24 cellular contexts compared by ENCODE assay signal in the genomic region with DNA sequence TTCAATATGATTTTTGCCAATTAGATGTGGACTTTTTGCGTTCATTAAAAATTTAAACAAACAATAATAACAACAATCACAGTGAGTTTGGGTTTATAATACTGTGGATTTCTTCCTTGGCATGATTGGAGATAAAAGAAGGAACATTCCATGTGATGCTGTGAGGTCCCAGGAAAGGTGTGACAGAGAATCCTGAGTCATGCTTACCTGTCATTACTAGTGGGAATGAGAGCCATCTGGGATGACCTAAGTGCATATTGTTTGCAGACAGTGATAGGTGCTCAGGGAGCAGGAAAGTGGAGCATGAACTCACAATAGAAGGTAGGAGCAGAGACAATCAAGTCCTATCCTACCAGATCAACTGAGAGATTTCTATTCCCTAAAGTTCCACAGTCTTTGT.
A peak's percentile ranks its signal among the peaks of the same experiment; 100 is the strongest.
DNase-seq lines count a peak whose midpoint lies in the region; ATAC-seq, FAIRE-seq and TF ChIP-seq lines count a peak whose summit lies in the region.
"Had no signal": no experiment of that assay in that cellular context is flagged by ENCODE, and none has a peak within 500 bp of the region (broad histone marks: within the 10 kb centered on the region; RNA-seq: fewer than 3 reads in every experiment).

No MANE protein-coding gene starts in this region.

- no peak overlapping the region for H2BK5ac ChIP-seq in H9 (ENCODE audit: insufficient read length, low read length)

- H3K27ac Mint-ChIP-seq in glutamatergic neuron (ENCODE audit: unreplicated experiment) (peak overlapping the region; percentile 95), H9 (no peak overlapping the region)
- no peak overlapping the region for H3K27ac Mint-ChIP-seq in activated CD4-positive, alpha-beta memory T cell treated with anti-CD3 and anti-CD28 coated beads, Interleukin-2, amount 10 ng/mL, durations not matched to agents 7 days and 5 days
- H3K27ac Mint-ChIP-seq in activated CD8-positive, alpha-beta T cell treated with anti-CD3 and anti-CD28 coated beads, Interleukin-2, amount 10 ng/mL, durations not matched to agents 7 days and 5 days: no peak overlapping the region
- H3K27ac Mint-ChIP-seq: HFFc6; nephron; stimulated activated memory B cell treated with anti-CD40 and anti-IgM and Interleukin-4, amounts not matched to agents 10 μg/mL and 1 μg/mL and 100 μg/mL, for 72 hours; T-helper 2 cell treated with Interferon-gamma antibody and Interleukin-4, amounts not matched to agents 5 μg/mL and 100 μg/mL, for 36 hours; type B pancreatic cell had no signal

- no peaks in the 10 kb centered on the region for H3K79me1 ChIP-seq in H9 (ENCODE audit: insufficient read depth, low read depth, low read length, poor library complexity, severe bottlenecking)

- TF ChIP-seq EP300 in HepG2 (IDR thresholded peaks at IDR 0.05; ENCODE audit: low read depth in 2 of 2, low read length in 2 of 2) (no peak), HepG2 (CRISPR knock-in tag; IDR thresholded peaks at IDR 0.05; ENCODE audit: borderline replicate concordance) (no peak), ovary (IDR thresholded peaks at IDR 0.05) (no peak)

- TF ChIP-seq POLR2A in HepG2 (IDR thresholded peaks at IDR 0.05; ENCODE audit: insufficient read depth in 1 of 2, low read depth in 2 of 2, low read length in 2 of 2) (no peak), right lobe of liver (IDR thresholded peaks at IDR 0.05) (no peak), ovary (IDR thresholded peaks at IDR 0.05) (no peak)

- intact Hi-C loops in HepG2 (cut with micrococcal nuclease; ENCODE audit: unreplicated experiment) (no loop called here), right lobe of liver (cut with DNase I) (no loop called here), ovary (cut with DNase I) (no loop called here)

- peaks cover 65% of the 10 kb centered on the region for H3K4me1 Mint-ChIP-seq in glutamatergic neuron (ENCODE audit: low read depth, unreplicated experiment)
- peaks cover 2% of the 10 kb centered on the region for H3K4me1 Mint-ChIP-seq in activated CD4-positive, alpha-beta memory T cell treated with anti-CD3 and anti-CD28 coated beads, Interleukin-2, amount 10 ng/mL, durations not matched to agents 7 days and 5 days
- no peaks in the 10 kb centered on the region for H3K4me1 Mint-ChIP-seq in activated CD8-positive, alpha-beta T cell treated with anti-CD3 and anti-CD28 coated beads, Interleukin-2, amount 10 ng/mL, durations not matched to agents 7 days and 5 days (ENCODE audit: low read depth)
- H3K4me1 Mint-ChIP-seq in H9: peaks cover 31 to 37% of the 10 kb centered on the region in 2 experiments

- 17% methylated on average over 1 of the region's 1 CpG for WGBS in HepG2 (ENCODE audit: low lambda C conversion rate)
- 93% methylated on average over 1 of the region's 1 CpG for WGBS in right lobe of liver (ENCODE audit: insufficient coverage, low coverage, low lambda C conversion rate, missing lambda C conversion rate)
- WGBS in ovary, 3 donors: 81 to 93% (median 82%) methylated on average over 1 of the region's 1 CpG
- no CpG with 5 or more reads among the region's 1 CpG for WGBS in H9 (ENCODE audit: extremely low coverage, insufficient read length, low lambda C conversion rate)

- H2BK120ac ChIP-seq in H9 (ENCODE audit: low read depth, low read length, poor library complexity, severe bottlenecking): no peak overlapping the region

- CTCF ChIA-PET in HepG2 (lab: Yijun Ruan, JAX; ENCODE audit: low intra/inter-chr PET ratio, low total read pairs): no interaction called here
- CTCF ChIA-PET in activated CD4-positive, alpha-beta memory T cell treated with anti-CD3 and anti-CD28 coated beads, Interleukin-2, amount 10 ng/mL, durations not matched to agents 7 days and 5 days (lab: Charles Lee): no interaction called here
- CTCF ChIA-PET in activated CD8-positive, alpha-beta T cell treated with anti-CD3 and anti-CD28 coated beads, Interleukin-2, amount 10 ng/mL, durations not matched to agents 7 days and 5 days (lab: Charles Lee): no interaction called here

- peaks cover 6% of the 10 kb centered on the region for H3K9me3 Mint-ChIP-seq in glutamatergic neuron (ENCODE audit: unreplicated experiment)
- peaks cover 4% of the 10 kb centered on the region for H3K9me3 Mint-ChIP-seq in activated CD4-positive, alpha-beta memory T cell treated with anti-CD3 and anti-CD28 coated beads, Interleukin-2, amount 10 ng/mL, durations not matched to agents 7 days and 5 days
- no peaks in the 10 kb centered on the region for H3K9me3 Mint-ChIP-seq in activated CD8-positive, alpha-beta T cell treated with anti-CD3 and anti-CD28 coated beads, Interleukin-2, amount 10 ng/mL, durations not matched to agents 7 days and 5 days (ENCODE audit: insufficient read depth)
- H3K9me3 Mint-ChIP-seq in H9: peaks cover 0 to 2% of the 10 kb centered on the region in 2 experiments; a peak in 1 of 5 replicates
- H3K9me3 Mint-ChIP-seq: HFFc6; stimulated activated memory B cell treated with anti-CD40 and anti-IgM and Interleukin-4, amounts not matched to agents 10 μg/mL and 1 μg/mL and 100 μg/mL, for 72 hours had no signal

- H2BK12ac ChIP-seq in H9 (ENCODE audit: insufficient read length, low read depth, low read length): no peak overlapping the region

- ATAC-seq in HepG2: no peak
- no peak for ATAC-seq in right lobe of liver
- ATAC-seq in activated CD8-positive, alpha-beta T cell treated with anti-CD3 and anti-CD28 coated beads, Interleukin-2, amount 10 ng/mL, durations not matched to agents 7 days and 5 days: no peak
- ATAC-seq: GM12878; stimulated activated memory B cell treated with anti-CD40 and anti-IgM and Interleukin-4, amounts not matched to agents 10 μg/mL and 1 μg/mL and 100 μg/mL, for 72 hours had no signal

- H3K56ac ChIP-seq in H9 (ENCODE audit: insufficient read length, low read depth, low read length): no peak overlapping the region

- H3K23me2 ChIP-seq in H9 (ENCODE audit: insufficient read length, low read depth, low read length, poor library complexity, severe bottlenecking): no peaks in the 10 kb centered on the region

- H3K36me3 Mint-ChIP-seq in glutamatergic neuron (ENCODE audit: unreplicated experiment): no peaks in the 10 kb centered on the region
- no peaks in the 10 kb centered on the region for H3K36me3 Mint-ChIP-seq in activated CD4-positive, alpha-beta memory T cell treated with anti-CD3 and anti-CD28 coated beads, Interleukin-2, amount 10 ng/mL, durations not matched to agents 7 days and 5 days (ENCODE audit: low read depth)
- no peaks in the 10 kb centered on the region for H3K36me3 Mint-ChIP-seq in activated CD8-positive, alpha-beta T cell treated with anti-CD3 and anti-CD28 coated beads, Interleukin-2, amount 10 ng/mL, durations not matched to agents 7 days and 5 days (ENCODE audit: low read depth)
- peaks cover 0 to 3% (median 0%) of the 10 kb centered on the region in 3 experiments; a peak in 1 of 7 replicates for H3K36me3 Mint-ChIP-seq in H9 (ENCODE audit: insufficient read depth in 1 of 3, low read depth in 3 of 3)
- H3K36me3 Mint-ChIP-seq: stimulated activated memory B cell treated with anti-CD40 and anti-IgM and Interleukin-4, amounts not matched to agents 10 μg/mL and 1 μg/mL and 100 μg/mL, for 72 hours; type B pancreatic cell had no signal

- no peak for FAIRE-seq in HepG2 (lab: Jason Lieb, UNC)
- FAIRE-seq: GM12878, kidney had no signal

- no peaks in the 10 kb centered on the region for H3K27me3 Mint-ChIP-seq in glutamatergic neuron (ENCODE audit: unreplicated experiment)
- H3K27me3 Mint-ChIP-seq in activated CD4-positive, alpha-beta memory T cell treated with anti-CD3 and anti-CD28 coated beads, Interleukin-2, amount 10 ng/mL, durations not matched to agents 7 days and 5 days: no peaks in the 10 kb centered on the region
- H3K27me3 Mint-ChIP-seq in activated CD8-positive, alpha-beta T cell treated with anti-CD3 and anti-CD28 coated beads, Interleukin-2, amount 10 ng/mL, durations not matched to agents 7 days and 5 days (ENCODE audit: low read depth): no peaks in the 10 kb centered on the region
- no peaks in the 10 kb centered on the region for H3K27me3 Mint-ChIP-seq in H9 (ENCODE audit: low read depth)
- H3K27me3 Mint-ChIP-seq: stimulated activated memory B cell treated with anti-CD40 and anti-IgM and Interleukin-4, amounts not matched to agents 10 μg/mL and 1 μg/mL and 100 μg/mL, for 72 hours had no signal

- no peaks in the 10 kb centered on the region; a peak in 1 of 5 replicates for H3K27me3 ChIP-seq in HepG2 (ENCODE audit: control insufficient read depth in 1 of 2, insufficient read depth in 2 of 2, low read length in 2 of 2)
- no peaks in the 10 kb centered on the region for H3K27me3 ChIP-seq in right lobe of liver
- H3K27me3 ChIP-seq in ovary: no peaks in the 10 kb centered on the region
- no peaks in the 10 kb centered on the region for H3K27me3 ChIP-seq in H9 (ENCODE audit: insufficient read depth, low read length)
- H3K27me3 ChIP-seq: sigmoid colon had no signal

- H3K4me3 ChIP-seq in HepG2 (replicated peaks in 1 of 3; ENCODE audit: insufficient read depth in 1 of 3, low read depth in 2 of 3, low read length in 3 of 3) (no peak overlapping the region), right lobe of liver (no peak overlapping the region), ovary (no peak overlapping the region)
- H3K4me3 ChIP-seq: GM12878, sigmoid colon had no signal

- H2AFZ ChIP-seq in HepG2 (ENCODE audit: low read length) (no peak overlapping the region), H9 (ENCODE audit: low read length) (no peak overlapping the region)

- no peak overlapping the region for H4K8ac ChIP-seq in H9 (replicated peaks; ENCODE audit: insufficient read length, low read depth, low read length)

- no peak overlapping the region for H3K14ac ChIP-seq in H9 (ENCODE audit: insufficient read depth, low read length)

- H2BK20ac ChIP-seq in H9 (ENCODE audit: low read depth, low read length, poor library complexity, severe bottlenecking): no peak overlapping the region

- POLR2A ChIA-PET in HepG2 (lab: Yijun Ruan, JAX): no interaction called here
- POLR2A ChIA-PET in activated CD4-positive, alpha-beta memory T cell treated with anti-CD3 and anti-CD28 coated beads, Interleukin-2, amount 10 ng/mL, durations not matched to agents 7 days and 5 days (lab: Charles Lee): no interaction called here
- POLR2A ChIA-PET in activated CD8-positive, alpha-beta T cell treated with anti-CD3 and anti-CD28 coated beads, Interleukin-2, amount 10 ng/mL, durations not matched to agents 7 days and 5 days (lab: Charles Lee): no interaction called here

- H4K5ac ChIP-seq in H9 (ENCODE audit: insufficient read length, low read depth, low read length): no peak overlapping the region

- H3K9me3 ChIP-seq in HepG2 (ENCODE audit: low read length) (no peaks in the 10 kb centered on the region), right lobe of liver (no peaks in the 10 kb centered on the region), ovary (no peaks in the 10 kb centered on the region), H9 (ENCODE audit: control insufficient read depth, low read depth, low read length) (no peaks in the 10 kb centered on the region)
- H3K9me3 ChIP-seq: sigmoid colon had no signal

- H3K9ac ChIP-seq in HepG2 (ENCODE audit: insufficient read depth, low read depth, low read length): no peak overlapping the region
- no peak overlapping the region for H3K9ac ChIP-seq in H9 (ENCODE audit: extremely low read depth, insufficient read length, low read length)

- in situ Hi-C loops in HepG2 (cut with HindIII; ENCODE audit: extremely low pct_ligation_motif_present, low pct_unique_long_range_greater_than_20kb): no loop called here

- no peaks in the 10 kb centered on the region for H3K79me2 ChIP-seq in HepG2 (ENCODE audit: insufficient read depth, low read length)
- no peaks in the 10 kb centered on the region for H3K79me2 ChIP-seq in H9 (ENCODE audit: insufficient read depth, low read length)

- H2AK5ac ChIP-seq in H9 (ENCODE audit: insufficient read length, low read length): no peak overlapping the region

- no peak overlapping the region for H3K4ac ChIP-seq in H9 (ENCODE audit: low read depth, low read length)

- H3K4me3 Mint-ChIP-seq in glutamatergic neuron (ENCODE audit: unreplicated experiment): no peak overlapping the region
- H3K4me3 Mint-ChIP-seq in activated CD4-positive, alpha-beta memory T cell treated with anti-CD3 and anti-CD28 coated beads, Interleukin-2, amount 10 ng/mL, durations not matched to agents 7 days and 5 days: no peak overlapping the region
- no peak overlapping the region for H3K4me3 Mint-ChIP-seq in activated CD8-positive, alpha-beta T cell treated with anti-CD3 and anti-CD28 coated beads, Interleukin-2, amount 10 ng/mL, durations not matched to agents 7 days and 5 days
- no peak overlapping the region for H3K4me3 Mint-ChIP-seq in H9
- H3K4me3 Mint-ChIP-seq: HFFc6; nephron; stimulated activated memory B cell treated with anti-CD40 and anti-IgM and Interleukin-4, amounts not matched to agents 10 μg/mL and 1 μg/mL and 100 μg/mL, for 72 hours; T-helper 2 cell treated with Interferon-gamma antibody and Interleukin-4, amounts not matched to agents 5 μg/mL and 100 μg/mL, for 36 hours; type B pancreatic cell had no signal

- no peak for DNase-seq in HepG2 (ENCODE audit: low spot score)
- no peak for DNase-seq in right lobe of liver
- peak; percentile 71 for DNase-seq in NCI-H2171 treated with DMSO at 0.1 percent for 48 hours (lab: John Stamatoyannopoulos, UW)
- DNase-seq in glutamatergic neuron: no peak
- DNase-seq in activated CD4-positive, alpha-beta memory T cell treated with anti-CD3 and anti-CD28 coated beads, Interleukin-2, amount 10 ng/mL, durations not matched to agents 7 days and 5 days: no peak
- DNase-seq in activated CD8-positive, alpha-beta T cell treated with anti-CD3 and anti-CD28 coated beads, Interleukin-2, amount 10 ng/mL, durations not matched to agents 7 days and 5 days: no peak
- no peak for DNase-seq in ovary
- DNase-seq in H9: no peak
- DNase-seq: activated gamma-delta T cell treated with Interleukin-2 at 50 U/mL for 16 hours; activated T-cell treated with anti-CD3 and anti-CD28 coated beads for 4 hours; HFFc6; kidney; NCI-H1048; NCI-H1694; NCI-H446; sigmoid colon; stimulated activated CD4-positive, alpha-beta T cell treated with anti-CD3 and anti-CD28 coated beads, Interleukin-4, amount 100 ng/mL, for 4 hours; substantia nigra had no signal

- no peak overlapping the region for H4K91ac ChIP-seq in H9 (ENCODE audit: insufficient read length, low read depth, low read length)

- no peaks in the 10 kb centered on the region for H3K36me3 ChIP-seq in HepG2 (replicated peaks in 1 of 2; ENCODE audit: control insufficient read depth in 1 of 2, insufficient read depth in 2 of 2, low read length in 2 of 2)
- H3K36me3 ChIP-seq in right lobe of liver: no peaks in the 10 kb centered on the region
- H3K36me3 ChIP-seq in ovary: no peaks in the 10 kb centered on the region
- H3K36me3 ChIP-seq: sigmoid colon had no signal

- no peak overlapping the region for H3K27ac ChIP-seq in HepG2 (ENCODE audit: extremely low read length, insufficient read depth, low read length)
- no peak overlapping the region for H3K27ac ChIP-seq in right lobe of liver
- H3K27ac ChIP-seq in ovary: no peak overlapping the region
- H3K27ac ChIP-seq in H9 (ENCODE audit: insufficient read length, low read depth, low read length): no peak overlapping the region
- H3K27ac ChIP-seq: HL-60, sigmoid colon had no signal

- no peak overlapping the region for H3T11ph ChIP-seq in H9 (ENCODE audit: low read length)

- no peak for TF ChIP-seq CTCF in HepG2 (CRISPR knock-in tag; IDR thresholded peaks at IDR 0.05)
- TF ChIP-seq CTCF in right lobe of liver (IDR thresholded peaks at IDR 0.05): no peak
- TF ChIP-seq CTCF in glutamatergic neuron (IDR thresholded peaks at IDR 0.05; ENCODE audit: partially characterized antibody, unreplicated experiment): no peak
- no peak for TF ChIP-seq CTCF in ovary (IDR thresholded peaks at IDR 0.05)
- no peak for TF ChIP-seq CTCF in H9 (conservative IDR thresholded peaks at IDR 0.05)

- no TSS peak for BruUV-seq in HepG2 (replicated peaks; lab: Mats Ljungman, UMichigan)

- H3K18ac ChIP-seq in H9 (ENCODE audit: insufficient read length, low read depth, low read length): no peak overlapping the region

- H3K4me2 ChIP-seq in HepG2 (ENCODE audit: low read depth, low read length) (no peak overlapping the region), H9 (ENCODE audit: insufficient read depth, insufficient read length, low read length) (no peak overlapping the region)

- H4K20me1 ChIP-seq in HepG2 (ENCODE audit: insufficient read depth, low read length): no peaks in the 10 kb centered on the region
- no peaks in the 10 kb centered on the region for H4K20me1 ChIP-seq in H9 (ENCODE audit: control insufficient read depth, insufficient read depth, insufficient read length)

- H3K23ac ChIP-seq in H9 (ENCODE audit: insufficient read length, low read depth, low read length): no peak overlapping the region

- peaks cover 16% of the 10 kb centered on the region; the same call in 1 of the 2 replicates for H3K4me1 ChIP-seq in HepG2 (ENCODE audit: insufficient read depth, low read length)
- H3K4me1 ChIP-seq in right lobe of liver: no peaks in the 10 kb centered on the region
- H3K4me1 ChIP-seq in ovary (ENCODE audit: insufficient read depth): peaks cover 8% of the 10 kb centered on the region
- peaks cover 7% of the 10 kb centered on the region; the same call in 1 of the 2 replicates for H3K4me1 ChIP-seq in H9 (ENCODE audit: insufficient read depth, low read length)

- H2BK15ac ChIP-seq in H9 (ENCODE audit: low read depth, low read length): no peak overlapping the region

- no peak for TF ChIP-seq RAD21 in HepG2 (CRISPR knock-in tag; IDR thresholded peaks at IDR 0.05)
